In genomic region chr14:105533811-105534498, GRCh38 we compare ENCODE assay signal across 20 cellular contexts. TPM values are rescaled to one million over a fixed set of nuclear protein-coding genes. Genes with fewer than 3 reads are reported as not detected.
"Had no signal": no experiment of that assay in that cellular context is flagged by ENCODE, and none has a peak within 500 bp of the region (broad histone marks: within the 10 kb centered on the region; RNA-seq: fewer than 3 reads in every experiment).

No MANE protein-coding gene starts in this region.

- H3K36me3 ChIP-seq: breast epithelium, Peyer's patch had no signal

- H3K4me3 Mint-ChIP-seq: activated CD4-positive, alpha-beta memory T cell treated with anti-CD3 and anti-CD28 coated beads, Interleukin-2, amount 10 ng/mL, durations not matched to agents 7 days and 5 days; activated CD4-positive, alpha-beta T cell treated with anti-CD3 and anti-CD28 coated beads for 36 hours; activated naive CD4-positive, alpha-beta T cell treated with anti-CD3 and anti-CD28 coated beads, Interleukin-2, amount 10 ng/mL, durations not matched to agents 7 days and 5 days; activated naive CD8-positive, alpha-beta T cell treated with anti-CD3 and anti-CD28 coated beads, Interleukin-2, amount 10 ng/mL, durations not matched to agents 7 days and 5 days had no signal

- H3K9me3 ChIP-seq: breast epithelium, Peyer's patch had no signal

- H3K27ac ChIP-seq: breast epithelium, Peyer's patch, RWPE1, WERI-Rb-1 had no signal

- H3K9me3 Mint-ChIP-seq: activated CD4-positive, alpha-beta memory T cell treated with anti-CD3 and anti-CD28 coated beads, Interleukin-2, amount 10 ng/mL, durations not matched to agents 7 days and 5 days; activated naive CD4-positive, alpha-beta T cell treated with anti-CD3 and anti-CD28 coated beads, Interleukin-2, amount 10 ng/mL, durations not matched to agents 7 days and 5 days; activated naive CD8-positive, alpha-beta T cell treated with anti-CD3 and anti-CD28 coated beads, Interleukin-2, amount 10 ng/mL, durations not matched to agents 7 days and 5 days; activated T-helper 2 cell treated with anti-CD3 and anti-CD28 coated beads, Interferon-gamma antibody, Interleukin-2, Interleukin-4, amounts not matched to agents 10 μg/mL and 5 μg/mL and 100 μg/mL, durations not matched to agents 14 hours and 24 hours and 36 hours had no signal

- H3K27me3 Mint-ChIP-seq: activated CD4-positive, alpha-beta memory T cell treated with anti-CD3 and anti-CD28 coated beads, Interleukin-2, amount 10 ng/mL, durations not matched to agents 7 days and 5 days had no signal

- H3K4me3 ChIP-seq: breast epithelium, Peyer's patch had no signal

- H3K36me3 Mint-ChIP-seq: activated naive CD4-positive, alpha-beta T cell treated with anti-CD3 and anti-CD28 coated beads, Interleukin-2, amount 10 ng/mL, durations not matched to agents 7 days and 5 days; activated naive CD8-positive, alpha-beta T cell treated with anti-CD3 and anti-CD28 coated beads, Interleukin-2, amount 10 ng/mL, durations not matched to agents 7 days and 5 days had no signal

- ATAC-seq: activated CD4-positive, alpha-beta T cell treated with anti-CD3 and anti-CD28 coated beads for 36 hours had no signal

- H3K27ac Mint-ChIP-seq: activated CD4-positive, alpha-beta memory T cell treated with anti-CD3 and anti-CD28 coated beads, Interleukin-2, amount 10 ng/mL, durations not matched to agents 7 days and 5 days; activated CD4-positive, alpha-beta T cell treated with anti-CD3 and anti-CD28 coated beads for 36 hours; activated naive CD4-positive, alpha-beta T cell treated with anti-CD3 and anti-CD28 coated beads, Interleukin-2, amount 10 ng/mL, durations not matched to agents 7 days and 5 days; activated naive CD8-positive, alpha-beta T cell treated with anti-CD3 and anti-CD28 coated beads, Interleukin-2, amount 10 ng/mL, durations not matched to agents 7 days and 5 days; activated T-helper 2 cell treated with anti-CD3 and anti-CD28 coated beads, Interferon-gamma antibody, Interleukin-2, Interleukin-4, amounts not matched to agents 10 μg/mL and 5 μg/mL and 100 μg/mL, durations not matched to agents 14 hours and 24 hours and 36 hours had no signal

- DNase-seq: activated CD4-positive, alpha-beta memory T cell treated with anti-CD3 and anti-CD28 coated beads, Interleukin-2, amount 10 ng/mL, durations not matched to agents 7 days and 5 days; activated CD4-positive, alpha-beta T cell treated with anti-CD3 and anti-CD28 coated beads for 36 hours; activated CD4-positive, alpha-beta T cell treated with anti-CD3 and anti-CD28 coated beads, Interleukin-2, amount 50 U/mL, for 1 hour; activated gamma-delta T cell treated with Interleukin-2 at 50 U/mL for 16 hours; activated naive CD4-positive, alpha-beta T cell treated with anti-CD3 and anti-CD28 coated beads, Interleukin-2, amount 10 ng/mL, durations not matched to agents 7 days and 5 days; activated naive CD8-positive, alpha-beta T cell treated with anti-CD3 and anti-CD28 coated beads, Interleukin-2, amount 10 ng/mL, durations not matched to agents 7 days and 5 days; activated T-cell treated with anti-CD3 and anti-CD28 coated beads for 4 hours; activated T-cell treated with anti-CD3 and anti-CD28 coated beads, Interleukin-2, amount 50 U/mL, for 48 hours; KG1; NCI-H1048; NCI-H2029 treated with DMSO at 0.1 percent for 48 hours; NCI-H510A treated with DMSO at 0.1 percent for 48 hours; Peyer's patch; SHP77 treated with DMSO at 0.1 percent for 48 hours; WERI-Rb-1 had no signal

RNA-seq across cellular contexts. Expression of gene CRIP1, which starts 47.3 kb away (rescaled TPM):
- total RNA-seq: LHCN-M2, M059J had no signal
